In the genomic region with DNA sequence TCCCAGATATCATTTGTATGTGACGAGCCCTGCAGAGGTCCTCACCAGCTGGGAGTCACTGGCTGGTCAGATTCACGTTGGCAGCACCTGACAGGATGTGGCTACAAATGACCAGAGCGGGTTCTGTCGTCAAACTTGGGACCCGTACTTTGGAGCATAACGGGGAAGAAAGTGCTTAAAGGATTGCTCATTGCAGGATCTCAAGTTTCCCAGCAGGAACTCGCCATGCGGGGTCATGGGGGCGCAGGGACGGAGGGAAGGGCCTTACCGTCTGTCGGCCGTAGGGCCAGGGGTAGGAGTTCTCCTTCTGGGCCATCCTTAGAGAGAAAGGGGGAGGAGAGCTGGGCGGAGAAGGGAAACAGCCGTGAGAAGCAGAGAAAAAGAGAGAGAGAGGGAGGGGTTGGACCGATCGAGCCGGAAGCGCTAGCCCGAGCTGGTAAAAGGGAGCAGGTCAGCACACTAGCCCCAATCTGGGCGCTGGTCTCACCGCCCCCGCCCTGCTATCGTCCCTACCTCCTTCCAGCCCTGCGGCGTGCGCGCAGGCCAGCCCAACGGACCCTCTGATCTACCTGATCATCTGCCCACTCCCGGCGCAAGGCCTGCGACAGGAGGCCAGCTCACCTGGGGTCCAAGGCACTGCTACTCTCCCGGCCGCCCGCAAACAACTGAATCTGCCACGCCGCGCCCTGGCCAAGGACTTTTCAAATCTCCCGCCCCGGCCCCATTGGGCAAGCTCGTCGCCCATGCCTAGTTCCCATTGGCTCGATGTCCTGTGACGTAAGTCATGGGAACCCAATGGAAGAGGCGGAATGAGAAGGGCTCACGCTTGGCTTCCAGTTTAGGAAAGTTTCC, we compare ENCODE assay signal across 8 cellular contexts. TPM values are rescaled to one million over a fixed set of nuclear protein-coding genes. Genes with fewer than 3 reads are reported as not detected.
DNase-seq lines count a peak whose midpoint lies in the region; TF ChIP-seq lines count a peak whose summit lies in the region.

A gene (minus strand): TSS at position 667 of the 852 bp plus-strand sequence. CDS start 351 bp downstream, at position 316.

- TF ChIP-seq EP300 in ovary (IDR thresholded peaks at IDR 0.05): no peak

- H3K4me3 Mint-ChIP-seq in HFFc6 (peak within 1 kb of the TSS; percentile 98), glutamatergic neuron (ENCODE audit: unreplicated experiment) (peak within 1 kb of the TSS; percentile 98)
- H3K4me3 Mint-ChIP-seq in activated naive CD4-positive, alpha-beta T cell treated with anti-CD3 and anti-CD28 coated beads, Interleukin-2, amount 50 U/mL, for 24 hours: peak within 1 kb of the TSS; percentile 97

- H3K4me1 ChIP-seq in ovary (ENCODE audit: insufficient read depth) (peaks cover 6% of the 10 kb centered on the region), tibial artery (peaks cover 0 to 14% (median 8%) of the 10 kb centered on the region in 4 donors)

- no peak within 1 kb of the TSS for H3K27ac ChIP-seq in ovary
- peak within 1 kb of the TSS; percentile 77 to 82 for H3K27ac ChIP-seq in tibial artery

- H3K4me1 Mint-ChIP-seq in HFFc6 (ENCODE audit: low read depth): peaks cover 25% of the 10 kb centered on the region
- H3K4me1 Mint-ChIP-seq in activated naive CD4-positive, alpha-beta T cell treated with anti-CD3 and anti-CD28 coated beads, Interleukin-2, amount 50 U/mL, for 24 hours: peaks cover 17% of the 10 kb centered on the region
- peaks cover 4% of the 10 kb centered on the region for H3K4me1 Mint-ChIP-seq in glutamatergic neuron (ENCODE audit: low read depth, unreplicated experiment)

- H3K27me3 Mint-ChIP-seq in HFFc6 (ENCODE audit: insufficient read depth) (peaks cover 6% of the 10 kb centered on the region), glutamatergic neuron (ENCODE audit: unreplicated experiment) (peaks cover 3% of the 10 kb centered on the region)
- no peaks in the 10 kb centered on the region for H3K27me3 Mint-ChIP-seq in activated naive CD4-positive, alpha-beta T cell treated with anti-CD3 and anti-CD28 coated beads, Interleukin-2, amount 50 U/mL, for 24 hours

- intact Hi-C loops in ovary (cut with DNase I): no loop called here
- intact Hi-C loops in tibial artery (cut with DNase I; ENCODE audit: low total_unique reads): no loop called here

- no peaks in the 10 kb centered on the region for H3K36me3 ChIP-seq in ovary
- H3K36me3 ChIP-seq in tibial artery: no peaks in the 10 kb centered on the region

- TF ChIP-seq CTCF in HFFc6 (IDR thresholded peaks at IDR 0.05): no peak
- no peak for TF ChIP-seq CTCF in NB4 (IDR thresholded peaks at IDR 0.05; ENCODE audit: low read depth, low read length)
- no peak for TF ChIP-seq CTCF in glutamatergic neuron (IDR thresholded peaks at IDR 0.05; ENCODE audit: partially characterized antibody, unreplicated experiment)
- TF ChIP-seq CTCF in ovary (IDR thresholded peaks at IDR 0.05): no peak
- no peak for TF ChIP-seq CTCF in tibial artery (IDR thresholded peaks at IDR 0.05)

- WGBS in ovary, 3 donors: 1 to 3% (median 2%) methylated on average over 46 of the region's 46 CpGs

- H3K9me3 ChIP-seq in ovary (no peaks in the 10 kb centered on the region), tibial artery (no peaks in the 10 kb centered on the region)

- peak within 1 kb of the TSS; percentile 90 for H3K4me3 ChIP-seq in NB4 (ENCODE audit: low read depth, low read length)
- H3K4me3 ChIP-seq in ovary: peak within 1 kb of the TSS; percentile 60
- peak within 1 kb of the TSS; percentile 58 to 63 for H3K4me3 ChIP-seq in tibial artery

- no peaks in the 10 kb centered on the region for H3K9me3 Mint-ChIP-seq in HFFc6
- no peaks in the 10 kb centered on the region for H3K9me3 Mint-ChIP-seq in activated naive CD4-positive, alpha-beta T cell treated with anti-CD3 and anti-CD28 coated beads, Interleukin-2, amount 50 U/mL, for 24 hours
- H3K9me3 Mint-ChIP-seq in glutamatergic neuron (ENCODE audit: unreplicated experiment): peaks cover 6% of the 10 kb centered on the region

- DNase-seq in GM04504 (ENCODE audit: low read depth) (peak; percentile 93), HFFc6 (peak; percentile 97), NB4 (ENCODE audit: low read depth) (peak; percentile 92), SKM-1 (lab: John Stamatoyannopoulos, UW; ENCODE audit: unreplicated experiment) (peak; percentile 64), glutamatergic neuron (peak; percentile 96), ovary (peak; percentile 91 to 97 (median 95)), tibial artery (peak; percentile 96 to 97)

- peaks cover 10% of the 10 kb centered on the region; the same call in 1 of the 2 replicates for H3K36me3 Mint-ChIP-seq in HFFc6 (ENCODE audit: low read depth)
- no peaks in the 10 kb centered on the region for H3K36me3 Mint-ChIP-seq in activated naive CD4-positive, alpha-beta T cell treated with anti-CD3 and anti-CD28 coated beads, Interleukin-2, amount 50 U/mL, for 24 hours
- no peaks in the 10 kb centered on the region for H3K36me3 Mint-ChIP-seq in glutamatergic neuron (ENCODE audit: unreplicated experiment)

- H3K27ac Mint-ChIP-seq in HFFc6 (peak within 1 kb of the TSS; percentile 98), glutamatergic neuron (ENCODE audit: unreplicated experiment) (peak within 1 kb of the TSS; percentile 55)
- peak within 1 kb of the TSS; percentile 83 for H3K27ac Mint-ChIP-seq in activated naive CD4-positive, alpha-beta T cell treated with anti-CD3 and anti-CD28 coated beads, Interleukin-2, amount 50 U/mL, for 24 hours

- H3K27me3 ChIP-seq in ovary: no peaks in the 10 kb centered on the region
- no peaks in the 10 kb centered on the region for H3K27me3 ChIP-seq in tibial artery

- TF ChIP-seq POLR2A in NB4 (IDR thresholded peaks at IDR 0.05; ENCODE audit: extremely low read depth, insufficient read length): peak; percentile 54
- TF ChIP-seq POLR2A in ovary (IDR thresholded peaks at IDR 0.05): no peak

RNA-seq across cellular contexts. Expression of the gene that starts here (rescaled TPM):
- 10 to 100 TPM; 24.5 to 43.4 (median 39.5) TPM for total RNA-seq in HFFc6 (2021; fragmentation: NEBNext Ultra II Directional; extraction: Animal tissue kit (Norgen Biotek cat#: 25700))
- total RNA-seq in glutamatergic neuron (ENCODE audit: unreplicated experiment) (17.3 TPM), ovary (1 to 10 TPM in 2 of 7 donors, under 1 TPM in 2, not detected in 3; 0.80 to 1.7 (median 1.1) TPM)
- 1 to 10 TPM in 1 of 2 donors, under 1 TPM in 1; 0.68 to 1.5 TPM for polyA plus RNA-seq in ovary

Comparison
In these comparisons a context has a peak if more than half of its experiments do, and no peak if none do; other contexts are left out.
1. H3K27ac ChIP-seq: peak in tibial artery (2 of 2); none in ovary (0 of 2).
2. Peak in every context shown above with its lines, with median percentiles within 50 percentile points of each other: DNase-seq, H3K27ac Mint-ChIP-seq, H3K4me3 Mint-ChIP-seq and H3K4me3 ChIP-seq.